19 cellular contexts compared by ENCODE assay signal in genomic region chr14:46819117-46819516, GRCh38.
"Had no signal": no experiment of that assay in that cellular context is flagged by ENCODE, and none has a peak within 500 bp of the region (broad histone marks: within the 10 kb centered on the region; RNA-seq: fewer than 3 reads in every experiment).

No MANE protein-coding gene starts in this region.

- FAIRE-seq: kidney, pancreas had no signal

- DNase-seq: colonic mucosa; effector CD8-positive, alpha-beta T cell; endodermal cell; foreskin fibroblast; gastrocnemius medialis; kidney; mammary epithelial cell; mesendoderm; midbrain; naive thymus-derived CD8-positive, alpha-beta T cell; occipital lobe; stimulated activated CD4-positive, alpha-beta T cell treated with anti-CD3 and anti-CD28 coated beads, Interleukin-4, amount 100 ng/mL, for 4 hours; stimulated activated naive B cell treated with anti-CD40 and anti-IgM and Interleukin-4, amounts not matched to agents 10 μg/mL and 1 μg/mL and 100 μg/mL, for 72 hours; upper lobe of right lung had no signal

- ATAC-seq: esophagus mucosa; gastrocnemius medialis; heart left ventricle; left lung; naive thymus-derived CD8-positive, alpha-beta T cell; pancreas; sciatic nerve; stimulated activated naive B cell treated with anti-CD40 and anti-IgM and Interleukin-4, amounts not matched to agents 10 μg/mL and 1 μg/mL and 100 μg/mL, for 72 hours; upper lobe of right lung had no signal
